Comparison of ENCODE assay signal across 8 cellular contexts in genomic region chr14:69615471-69616407, GRCh38. TPM values are rescaled to one million over a fixed set of nuclear protein-coding genes. Genes with fewer than 3 reads are reported as not detected.
DNase-seq lines count a peak whose midpoint lies in the region; ATAC-seq and TF ChIP-seq lines count a peak whose summit lies in the region.

No MANE protein-coding gene starts in this region.

- no peaks in the 10 kb centered on the region for H3K27me3 ChIP-seq in SJSA1 (replicated peaks)
- H3K27me3 ChIP-seq in transverse colon, result no peaks in the 10 kb centered on the region

- H3K27me3 Mint-ChIP-seq in memory B cell, result no peaks in the 10 kb centered on the region

- peaks cover 6% of the 10 kb centered on the region for H3K36me3 Mint-ChIP-seq in memory B cell

- TF ChIP-seq CTCF in choroid plexus epithelial cell (conservative IDR thresholded peaks at IDR 0.05; ENCODE audit: low read depth, low read length) (peak; percentile 9), transverse colon (IDR thresholded peaks at IDR 0.05) (peak in 1 of 5 experiments; percentile 35)

- H3K36me3 ChIP-seq in SJSA1 (no peaks in the 10 kb centered on the region; the same call in 1 of the 2 replicates), transverse colon (no peaks in the 10 kb centered on the region)

- TF ChIP-seq POLR2A in transverse colon (IDR thresholded peaks at IDR 0.05), result peak; percentile 33

- ATAC-seq in GM19438 (IDR thresholded peaks at IDR 0.05; ENCODE audit: low read depth, unreplicated experiment), result peak; percentile 52
- peak; percentile 40 for ATAC-seq in HG03558 (IDR thresholded peaks at IDR 0.05; ENCODE audit: extremely low read depth, unreplicated experiment)
- ATAC-seq in memory B cell (ENCODE audit: low read depth), result peak; percentile 42
- ATAC-seq in HG02970 (IDR thresholded peaks at IDR 0.05; ENCODE audit: low FRiP score, unreplicated experiment), result no peak

- WGBS in transverse colon (ENCODE audit: low coverage in 1 of 2), 2 donors, result 24 to 30% methylated on average over 9 to 10 of the region's 10 CpGs

- peak overlapping the region; percentile 99 for H3K27ac Mint-ChIP-seq in memory B cell

- in situ Hi-C loops in transverse colon (cut with MboI; ENCODE audit: low pct_ligation_motif_present in 1 of 4, low pct_unique_long_range_greater_than_20kb in 1 of 4, low sequenced_read_pairs in 3 of 4), result no loop called here

- H3K4me3 ChIP-seq in SJSA1 (peak overlapping the region; percentile 20), choroid plexus epithelial cell (ENCODE audit: low read depth, low read length) (peak overlapping the region; percentile 45), transverse colon (peak overlapping the region in 2 of 4 donors; percentile 9 to 27)

- no peak for TF ChIP-seq EP300 in transverse colon (IDR thresholded peaks at IDR 0.05; ENCODE audit: low read depth)

- intact Hi-C loops in transverse colon (cut with DNase I; ENCODE audit: low total_unique reads), result no loop called here

- H3K4me1 Mint-ChIP-seq in memory B cell, result peaks cover 66% of the 10 kb centered on the region

- H3K27ac ChIP-seq in SJSA1, result peak overlapping the region; percentile 59
- H3K27ac ChIP-seq in transverse colon, result peak overlapping the region; percentile 97 to 99 (median 99)

- peaks cover 53% of the 10 kb centered on the region for H3K4me1 ChIP-seq in SJSA1 (replicated peaks)
- peaks cover 46 to 83% (median 72%) of the 10 kb centered on the region in 4 donors for H3K4me1 ChIP-seq in transverse colon

- DNase-seq in DMS79 treated with DMSO at 0.1 percent for 48 hours (lab: John Stamatoyannopoulos, UW) (peak; percentile 94), SJSA1 (ENCODE audit: low read depth in 1 of 2, low spot score in 2 of 2) (peak; percentile 55 to 59), choroid plexus epithelial cell (ENCODE audit: low read depth) (peak; percentile 91), memory B cell (ENCODE audit: low spot score in 2 of 2) (peak; percentile 48 to 58), transverse colon (peak; percentile 75)

- 0 out of 2 replicates have a peak, but pooled peaks cover 2% of the 10 kb centered on the region for H3K9me3 ChIP-seq in SJSA1 (replicated peaks)
- no peaks in the 10 kb centered on the region for H3K9me3 ChIP-seq in transverse colon

- peak overlapping the region; percentile 82 for H3K4me3 Mint-ChIP-seq in memory B cell

- no peaks in the 10 kb centered on the region for H3K9me3 Mint-ChIP-seq in memory B cell

RNA-seq across cellular contexts. Expression of gene SUSD6, which starts 4.3 kb away (rescaled TPM):
- total RNA-seq in SJSA1 (2014; rRNA removed; shearing (Covaris generic)), result 5.9 and 6.4 TPM in 2 replicates
- total RNA-seq in transverse colon, result 100 to 1,000 TPM in 2 of 4 donors, 10 to 100 TPM in 2; 29.1 to 159 (median 95.0) TPM

RNA-seq across cellular contexts. Expression of gene CCDC177, which starts 41.1 kb away (rescaled TPM):
- not detected in 2 replicates for total RNA-seq in SJSA1 (2014; rRNA removed; shearing (Covaris generic))
- not detected for total RNA-seq in transverse colon
